Comparison of ENCODE assay signal across 33 cellular contexts in the genomic region with DNA sequence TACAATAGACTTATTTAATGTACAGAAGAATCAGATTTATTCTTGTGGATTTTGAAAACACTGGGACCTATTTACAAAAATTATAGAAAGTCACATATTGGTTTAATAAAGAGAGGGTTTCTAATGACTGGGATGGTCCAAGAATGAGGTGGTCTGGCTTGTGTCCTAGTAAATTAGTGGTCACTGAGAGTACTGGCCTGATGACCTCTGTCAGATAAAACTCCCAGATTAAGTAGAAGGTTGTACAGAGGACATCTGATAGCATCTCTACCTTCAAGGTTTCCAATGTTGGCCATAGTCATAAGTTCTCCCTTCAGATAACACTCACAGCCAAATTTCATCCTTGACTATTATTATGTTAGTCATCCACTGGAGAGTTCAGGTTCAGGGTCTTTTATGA.
"Had no signal": no experiment of that assay in that cellular context is flagged by ENCODE, and none has a peak within 500 bp of the region (broad histone marks: within the 10 kb centered on the region; RNA-seq: fewer than 3 reads in every experiment).

No MANE protein-coding gene starts in this region.

- H3K36me3 ChIP-seq: adrenal gland, ascending aorta, brain microvascular endothelial cell, breast epithelium, cardiac muscle cell had no signal

- H3K27ac ChIP-seq: adrenal gland, ascending aorta, body of pancreas, brain microvascular endothelial cell, breast epithelium, cardiac muscle cell had no signal

- DNase-seq: activated effector memory CD4-positive, alpha-beta T cell treated with anti-CD3 and anti-CD28 coated beads, Interleukin-2, amount 50 U/mL, for 16 hours; activated effector memory CD4-positive, alpha-beta T cell treated with Interleukin-2 at 50 U/mL for 16 hours; activated gamma-delta T cell; activated gamma-delta T cell treated with Interleukin-2 at 50 U/mL for 16 hours; activated naive CD4-positive, alpha-beta T cell; activated naive CD4-positive, alpha-beta T cell treated with anti-CD3 and anti-CD28 coated beads for 36 hours; activated naive CD4-positive, alpha-beta T cell treated with anti-CD3 and anti-CD28 coated beads, Interleukin-2, amount 10 ng/mL, durations not matched to agents 7 days and 5 days; activated naive CD4-positive, alpha-beta T cell treated with anti-CD3 and anti-CD28 coated beads, Interleukin-2, amount 50 U/mL, for 16 hours; activated naive CD4-positive, alpha-beta T cell treated with Interleukin-2 at 50 U/mL for 16 hours; activated naive CD8-positive, alpha-beta T cell treated with anti-CD3 and anti-CD28 coated beads for 36 hours; activated naive CD8-positive, alpha-beta T cell treated with anti-CD3 and anti-CD28 coated beads, Interleukin-2, amount 10 ng/mL, durations not matched to agents 7 days and 5 days; activated naive CD8-positive, alpha-beta T cell treated with anti-CD3 and anti-CD28 coated beads, Interleukin-2, amount 50 U/mL, for 24 hours; activated T-cell treated with anti-CD3 and anti-CD28 coated beads, Interleukin-2, amount 50 U/mL, for 4 hours; activated T-cell treated with anti-CD3 and anti-CD28 coated beads, Interleukin-2, amount 50 U/mL, for 48 hours; activated T-cell treated with anti-CD3 and anti-CD28 coated beads, Interleukin-2, amount 50 U/mL, for 72 hours; adrenal gland; amniotic stem cell; amygdala; anterior cingulate cortex; aorta; body of pancreas; brain microvascular endothelial cell; caudate nucleus; central memory CD4-positive, alpha-beta T cell; cerebellar nuclear complex had no signal

- FAIRE-seq: astrocyte, bronchial epithelial cell, colon had no signal

- ATAC-seq: activated naive CD4-positive, alpha-beta T cell treated with anti-CD3 and anti-CD28 coated beads, Interleukin-2, amount 50 U/mL, for 72 hours; activated naive CD8-positive, alpha-beta T cell treated with anti-CD3 and anti-CD28 coated beads, Interleukin-2, amount 50 U/mL, for 24 hours; activated T-cell treated with anti-CD3 and anti-CD28 coated beads, Interleukin-2, amount 50 U/mL, for 4 hours; activated T-cell treated with anti-CD3 and anti-CD28 coated beads, Interleukin-2, amount 50 U/mL, for 72 hours; activated T-helper 17 cell treated with anti-CD3 and anti-CD28 coated beads, Interleukin-2, amount 50 U/mL, for 72 hours; body of pancreas had no signal

- H3K4me3 ChIP-seq: adrenal gland, ascending aorta, body of pancreas, breast epithelium, cardiac muscle cell had no signal

- H3K9me3 ChIP-seq: adrenal gland, ascending aorta, body of pancreas, breast epithelium had no signal

- H3K27me3 ChIP-seq: adrenal gland, ascending aorta, body of pancreas, brain microvascular endothelial cell, breast epithelium, cardiac muscle cell had no signal

- H3K4me1 ChIP-seq: adrenal gland, ascending aorta, breast epithelium had no signal
